In the genomic region with DNA sequence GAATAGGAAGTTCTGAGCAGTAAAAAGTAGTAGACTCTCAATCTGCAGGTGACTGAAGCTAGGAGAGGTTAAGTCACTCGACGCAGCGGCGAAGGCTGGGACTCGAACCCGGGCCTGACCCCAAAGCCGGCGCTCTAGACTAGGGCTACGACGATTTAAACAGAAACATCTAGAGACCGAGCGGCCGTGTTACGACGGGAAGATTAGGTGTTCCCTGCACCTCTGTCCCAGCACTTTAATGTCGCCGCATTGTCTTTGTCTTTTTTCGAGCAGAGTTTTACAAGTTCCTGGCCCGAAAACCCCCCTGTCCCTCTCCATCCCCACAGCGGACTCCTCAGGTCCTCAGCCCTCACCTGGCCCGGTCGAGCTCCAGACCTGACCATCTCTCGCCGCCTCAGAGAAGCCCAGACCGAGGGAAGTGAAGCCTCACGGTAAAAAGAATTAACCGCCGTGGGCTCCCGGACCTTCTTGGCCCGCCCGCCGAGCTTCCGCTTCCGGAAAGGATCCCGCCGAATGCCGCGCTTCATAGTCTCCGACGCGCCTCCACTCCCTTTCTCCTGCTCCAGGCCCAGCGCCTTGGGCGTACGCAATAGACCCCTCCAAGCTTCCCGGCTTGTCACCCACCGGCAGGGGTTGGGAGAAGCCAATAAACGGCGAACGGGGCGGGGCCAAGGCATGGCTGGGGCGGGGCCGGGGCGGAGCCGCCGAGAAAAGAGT, we compare ENCODE assay signal across 8 cellular contexts. TPM values are rescaled to one million over a fixed set of nuclear protein-coding genes. Genes with fewer than 3 reads are reported as not detected.
DNase-seq lines count a peak whose midpoint lies in the region; ATAC-seq, FAIRE-seq and TF ChIP-seq lines count a peak whose summit lies in the region.

A gene with protein sequence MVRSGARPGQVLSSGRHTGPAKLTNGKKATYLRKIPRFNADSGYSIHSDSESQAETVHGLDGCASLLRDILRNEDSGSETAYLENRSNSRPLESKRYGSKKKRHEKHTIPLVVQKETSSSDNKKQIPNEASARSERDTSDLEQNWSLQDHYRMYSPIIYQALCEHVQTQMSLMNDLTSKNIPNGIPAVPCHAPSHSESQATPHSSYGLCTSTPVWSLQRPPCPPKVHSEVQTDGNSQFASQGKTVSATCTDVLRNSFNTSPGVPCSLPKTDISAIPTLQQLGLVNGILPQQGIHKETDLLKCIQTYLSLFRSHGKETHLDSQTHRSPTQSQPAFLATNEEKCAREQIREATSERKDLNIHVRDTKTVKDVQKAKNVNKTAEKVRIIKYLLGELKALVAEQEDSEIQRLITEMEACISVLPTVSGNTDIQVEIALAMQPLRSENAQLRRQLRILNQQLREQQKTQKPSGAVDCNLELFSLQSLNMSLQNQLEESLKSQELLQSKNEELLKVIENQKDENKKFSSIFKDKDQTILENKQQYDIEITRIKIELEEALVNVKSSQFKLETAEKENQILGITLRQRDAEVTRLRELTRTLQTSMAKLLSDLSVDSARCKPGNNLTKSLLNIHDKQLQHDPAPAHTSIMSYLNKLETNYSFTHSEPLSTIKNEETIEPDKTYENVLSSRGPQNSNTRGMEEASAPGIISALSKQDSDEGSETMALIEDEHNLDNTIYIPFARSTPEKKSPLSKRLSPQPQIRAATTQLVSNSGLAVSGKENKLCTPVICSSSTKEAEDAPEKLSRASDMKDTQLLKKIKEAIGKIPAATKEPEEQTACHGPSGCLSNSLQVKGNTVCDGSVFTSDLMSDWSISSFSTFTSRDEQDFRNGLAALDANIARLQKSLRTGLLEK (minus strand): TSS at position 439 of the 717 bp plus-strand sequence. CDS start 56 bp downstream, at position 383.

- DNase-seq in AG04449 (ENCODE audit: low read depth, low spot score) (peak; percentile 57), NCI-H2227 (lab: John Stamatoyannopoulos, UW; ENCODE audit: unreplicated experiment) (peak; percentile 96), bronchial epithelial cell (ENCODE audit: low read depth) (peak; percentile 88), iPS-NIHi7 (ENCODE audit: extremely low spot score) (peak; percentile 96), smooth muscle cell (lab: John Stamatoyannopoulos, UW; ENCODE audit: unreplicated experiment) (peak; percentile 87)

- no peaks in the 10 kb centered on the region for H3K27me3 ChIP-seq in bronchial epithelial cell (ENCODE audit: control insufficient read depth, insufficient read depth, low read length)
- H3K27me3 ChIP-seq in smooth muscle cell (ENCODE audit: low read depth), result no peaks in the 10 kb centered on the region

- peak within 1 kb of the TSS; percentile 71 for H3K27ac ChIP-seq in smooth muscle cell (ENCODE audit: low read depth)

- ATAC-seq in GM18873 (IDR thresholded peaks at IDR 0.05; ENCODE audit: low FRiP score, unreplicated experiment), result peak; percentile 64
- peak; percentile 84 for ATAC-seq in HG03135 (IDR thresholded peaks at IDR 0.05; ENCODE audit: unreplicated experiment)

- FAIRE-seq in bronchial epithelial cell (lab: Jason Lieb, UNC), result no peak

- under 1% methylated on average over 55 of the region's 55 CpGs for WGBS in smooth muscle cell (ENCODE audit: low lambda C conversion rate)

- H3K4me2 ChIP-seq in smooth muscle cell, result peak within 1 kb of the TSS; percentile 89

- H3K4me1 ChIP-seq in smooth muscle cell (ENCODE audit: low read depth), result peaks cover 14% of the 10 kb centered on the region

- peaks cover 17% of the 10 kb centered on the region for H3K79me2 ChIP-seq in smooth muscle cell (ENCODE audit: low read depth)

- POLR2A ChIA-PET in AG04449 (lab: Yijun Ruan, JAX), result interaction anchor here (0.5 to 1.0 kb wide), 3 partner anchors 8 to 369 kb away, joined by 3 read pairs; no protein-coding TSS in a partner anchor

- CTCF ChIA-PET in AG04449 (lab: Yijun Ruan, JAX), result interaction anchor here (0.8 to 2.2 kb wide), 5 partner anchors 9 to 309 kb away, joined by 3 to 8 read pairs (median 4); no protein-coding TSS in a partner anchor

- H3K4me3 ChIP-seq in AG04449 (ENCODE audit: low read depth, low read length) (peak within 1 kb of the TSS; percentile 82), WI38 (ENCODE audit: low read depth, low read length) (peak within 1 kb of the TSS; percentile 97), bronchial epithelial cell (ENCODE audit: low read depth, low read length) (peak within 1 kb of the TSS; percentile 83), smooth muscle cell (peak within 1 kb of the TSS; percentile 65)

- H3F3A ChIP-seq in smooth muscle cell (ENCODE audit: low read depth), result no peaks in the 10 kb centered on the region

- no peaks in the 10 kb centered on the region for H4K20me1 ChIP-seq in smooth muscle cell (ENCODE audit: low read depth)

- peak within 1 kb of the TSS; percentile 89 for H2AFZ ChIP-seq in smooth muscle cell (ENCODE audit: low read depth)

- H3K9ac ChIP-seq in smooth muscle cell (ENCODE audit: low read depth), result peak within 1 kb of the TSS; percentile 87

- peak; percentile 14 for TF ChIP-seq CTCF in AG04449 (IDR thresholded peaks at IDR 0.05; ENCODE audit: insufficient read depth, low read length, missing control alignments)
- TF ChIP-seq CTCF in WI38 (IDR thresholded peaks at IDR 0.05; ENCODE audit: low read depth, low read length), result no peak
- no peak for TF ChIP-seq CTCF in bronchial epithelial cell (IDR thresholded peaks at IDR 0.05; ENCODE audit: insufficient read depth, low read length, severe bottlenecking)
- no peak for TF ChIP-seq CTCF in smooth muscle cell (IDR thresholded peaks at IDR 0.05; ENCODE audit: borderline replicate concordance, insufficient read depth, poor library complexity, severe bottlenecking)

- no peaks in the 10 kb centered on the region for H3K9me3 ChIP-seq in smooth muscle cell (replicated peaks; ENCODE audit: low read depth)

- no peaks in the 10 kb centered on the region for H3K36me3 ChIP-seq in bronchial epithelial cell (ENCODE audit: control insufficient read depth, insufficient read depth, low read length)
- H3K36me3 ChIP-seq in smooth muscle cell (ENCODE audit: low read depth), result peaks cover 5% of the 10 kb centered on the region

RNA-seq across cellular contexts. Expression of the gene that starts here (rescaled TPM):
- total RNA-seq in bronchial epithelial cell (17.1 and 17.3 TPM in 2 replicates), smooth muscle cell (80.9 and 84.6 TPM in 2 replicates)
- polyA plus RNA-seq in smooth muscle cell, result 15.4 and 16.6 TPM in 2 replicates

Comparison
In these comparisons a context has a peak if more than half of its experiments do, and no peak if none do; other contexts are left out.
1. Peak in every context shown above with its lines: DNase-seq, ATAC-seq, H3K4me3 ChIP-seq and H3K27ac ChIP-seq.